ENCODE assay signal across 1 cellular context in genomic region chrX:123961268-123962005, GRCh38.
TF ChIP-seq lines count a peak whose summit lies in the region.

TSS of gene STAG2 (plus strand) at chrX:123961706. CDS start at chrX:124022628, 60,922 bp downstream.

TF ChIP-seq in K562, 482 proteins besides CTCF, POLR2A, EP300 and RAD21 (continued from another document and continues in another):
- TF ChIP-seq, protein P1, sequence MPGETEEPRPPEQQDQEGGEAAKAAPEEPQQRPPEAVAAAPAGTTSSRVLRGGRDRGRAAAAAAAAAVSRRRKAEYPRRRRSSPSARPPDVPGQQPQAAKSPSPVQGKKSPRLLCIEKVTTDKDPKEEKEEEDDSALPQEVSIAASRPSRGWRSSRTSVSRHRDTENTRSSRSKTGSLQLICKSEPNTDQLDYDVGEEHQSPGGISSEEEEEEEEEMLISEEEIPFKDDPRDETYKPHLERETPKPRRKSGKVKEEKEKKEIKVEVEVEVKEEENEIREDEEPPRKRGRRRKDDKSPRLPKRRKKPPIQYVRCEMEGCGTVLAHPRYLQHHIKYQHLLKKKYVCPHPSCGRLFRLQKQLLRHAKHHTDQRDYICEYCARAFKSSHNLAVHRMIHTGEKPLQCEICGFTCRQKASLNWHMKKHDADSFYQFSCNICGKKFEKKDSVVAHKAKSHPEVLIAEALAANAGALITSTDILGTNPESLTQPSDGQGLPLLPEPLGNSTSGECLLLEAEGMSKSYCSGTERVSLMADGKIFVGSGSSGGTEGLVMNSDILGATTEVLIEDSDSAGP (CRISPR knock-in tag; IDR thresholded peaks at IDR 0.05) = no peak
- TF ChIP-seq RERE (CRISPR knock-in tag; IDR thresholded peaks at IDR 0.05; ENCODE audit: borderline replicate concordance) (no peak), E2F8 (IDR thresholded peaks at IDR 0.05; ENCODE audit: low read depth, partially characterized antibody) (peak; percentile 82), E2F3 (CRISPR knock-in tag; IDR thresholded peaks at IDR 0.05) (peak; percentile 54; the same call in 1 of the 2 replicates), RREB1 (CRISPR knock-in tag; IDR thresholded peaks at IDR 0.05) (no peak), GTF2E2 (tag; IDR thresholded peaks at IDR 0.05) (0 out of 2 replicates have a peak, but pooled peaks have one; percentile 13), NCOR1 (IDR thresholded peaks at IDR 0.05) (0 out of 2 replicates have a peak, but pooled peaks have one; percentile 26), MYNN (IDR thresholded peaks at IDR 0.05) (no peak), MYNN (CRISPR knock-in tag; IDR thresholded peaks at IDR 0.05) (no peak), BRD4 (IDR thresholded peaks at IDR 0.05) (peak; percentile 97), BRF1 (IDR thresholded peaks at IDR 0.05; ENCODE audit: borderline replicate concordance, extremely low read depth, insufficient read length) (no peak), GATAD2B (IDR thresholded peaks at IDR 0.05; ENCODE audit: borderline replicate concordance) (no peak), GTF2B (IDR thresholded peaks at IDR 0.05; ENCODE audit: extremely low read depth, insufficient read length) (peak; percentile 30), HDAC8 (tag; IDR thresholded peaks at IDR 0.05) (no peak), MYC (IDR thresholded peaks at IDR 0.05; ENCODE audit: low read depth, low read length) (peak; percentile 82; the same call in 1 of the 2 replicates), MYC (CRISPR knock-in tag; IDR thresholded peaks at IDR 0.05; ENCODE audit: borderline replicate concordance, low read depth) (no peak), HMGN3 (IDR thresholded peaks at IDR 0.05; ENCODE audit: borderline replicate concordance, extremely low read depth, insufficient read length, low read depth, low read length) (peak; percentile 29), ZNF197 (CRISPR knock-in tag; IDR thresholded peaks at IDR 0.05; ENCODE audit: low read depth) (0 out of 2 replicates have a peak, but pooled peaks have one; percentile 28), PHB (CRISPR knock-in tag; IDR thresholded peaks at IDR 0.05) (no peak), ETV6 (IDR thresholded peaks at IDR 0.05; ENCODE audit: borderline replicate concordance in 1 of 2, low read depth in 2 of 2, low read length in 1 of 2) (no peak), ETV6 (CRISPR knock-in tag; IDR thresholded peaks at IDR 0.05; ENCODE audit: borderline replicate concordance) (no peak), VEZF1 (CRISPR knock-in tag; IDR thresholded peaks at IDR 0.05) (peak; percentile 98), TOE1 (IDR thresholded peaks at IDR 0.05; ENCODE audit: borderline replicate concordance) (peak; percentile 44; the same call in 1 of the 2 replicates), TOE1 (CRISPR knock-in tag; IDR thresholded peaks at IDR 0.05; ENCODE audit: borderline replicate concordance, low read depth) (no peak), SRSF3 (IDR thresholded peaks at IDR 0.05; ENCODE audit: insufficient read depth, low read length) (no peak)
- TF ChIP-seq, protein P2, sequence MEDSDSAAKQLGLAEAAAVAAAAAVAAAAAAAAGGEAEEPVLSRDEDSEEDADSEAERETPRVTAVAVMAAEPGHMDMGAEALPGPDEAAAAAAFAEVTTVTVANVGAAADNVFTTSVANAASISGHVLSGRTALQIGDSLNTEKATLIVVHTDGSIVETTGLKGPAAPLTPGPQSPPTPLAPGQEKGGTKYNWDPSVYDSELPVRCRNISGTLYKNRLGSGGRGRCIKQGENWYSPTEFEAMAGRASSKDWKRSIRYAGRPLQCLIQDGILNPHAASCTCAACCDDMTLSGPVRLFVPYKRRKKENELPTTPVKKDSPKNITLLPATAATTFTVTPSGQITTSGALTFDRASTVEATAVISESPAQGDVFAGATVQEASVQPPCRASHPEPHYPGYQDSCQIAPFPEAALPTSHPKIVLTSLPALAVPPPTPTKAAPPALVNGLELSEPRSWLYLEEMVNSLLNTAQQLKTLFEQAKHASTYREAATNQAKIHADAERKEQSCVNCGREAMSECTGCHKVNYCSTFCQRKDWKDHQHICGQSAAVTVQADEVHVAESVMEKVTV (CRISPR knock-in tag; IDR thresholded peaks at IDR 0.05) = 0 out of 2 replicates have a peak, but pooled peaks have one; percentile 14
- TF ChIP-seq, protein P3, sequence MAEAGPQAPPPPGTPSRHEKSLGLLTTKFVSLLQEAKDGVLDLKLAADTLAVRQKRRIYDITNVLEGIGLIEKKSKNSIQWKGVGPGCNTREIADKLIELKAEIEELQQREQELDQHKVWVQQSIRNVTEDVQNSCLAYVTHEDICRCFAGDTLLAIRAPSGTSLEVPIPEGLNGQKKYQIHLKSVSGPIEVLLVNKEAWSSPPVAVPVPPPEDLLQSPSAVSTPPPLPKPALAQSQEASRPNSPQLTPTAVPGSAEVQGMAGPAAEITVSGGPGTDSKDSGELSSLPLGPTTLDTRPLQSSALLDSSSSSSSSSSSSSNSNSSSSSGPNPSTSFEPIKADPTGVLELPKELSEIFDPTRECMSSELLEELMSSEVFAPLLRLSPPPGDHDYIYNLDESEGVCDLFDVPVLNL (CRISPR knock-in tag; IDR thresholded peaks at IDR 0.05; ENCODE audit: low read depth) = no peak
- TF ChIP-seq, protein P4, sequence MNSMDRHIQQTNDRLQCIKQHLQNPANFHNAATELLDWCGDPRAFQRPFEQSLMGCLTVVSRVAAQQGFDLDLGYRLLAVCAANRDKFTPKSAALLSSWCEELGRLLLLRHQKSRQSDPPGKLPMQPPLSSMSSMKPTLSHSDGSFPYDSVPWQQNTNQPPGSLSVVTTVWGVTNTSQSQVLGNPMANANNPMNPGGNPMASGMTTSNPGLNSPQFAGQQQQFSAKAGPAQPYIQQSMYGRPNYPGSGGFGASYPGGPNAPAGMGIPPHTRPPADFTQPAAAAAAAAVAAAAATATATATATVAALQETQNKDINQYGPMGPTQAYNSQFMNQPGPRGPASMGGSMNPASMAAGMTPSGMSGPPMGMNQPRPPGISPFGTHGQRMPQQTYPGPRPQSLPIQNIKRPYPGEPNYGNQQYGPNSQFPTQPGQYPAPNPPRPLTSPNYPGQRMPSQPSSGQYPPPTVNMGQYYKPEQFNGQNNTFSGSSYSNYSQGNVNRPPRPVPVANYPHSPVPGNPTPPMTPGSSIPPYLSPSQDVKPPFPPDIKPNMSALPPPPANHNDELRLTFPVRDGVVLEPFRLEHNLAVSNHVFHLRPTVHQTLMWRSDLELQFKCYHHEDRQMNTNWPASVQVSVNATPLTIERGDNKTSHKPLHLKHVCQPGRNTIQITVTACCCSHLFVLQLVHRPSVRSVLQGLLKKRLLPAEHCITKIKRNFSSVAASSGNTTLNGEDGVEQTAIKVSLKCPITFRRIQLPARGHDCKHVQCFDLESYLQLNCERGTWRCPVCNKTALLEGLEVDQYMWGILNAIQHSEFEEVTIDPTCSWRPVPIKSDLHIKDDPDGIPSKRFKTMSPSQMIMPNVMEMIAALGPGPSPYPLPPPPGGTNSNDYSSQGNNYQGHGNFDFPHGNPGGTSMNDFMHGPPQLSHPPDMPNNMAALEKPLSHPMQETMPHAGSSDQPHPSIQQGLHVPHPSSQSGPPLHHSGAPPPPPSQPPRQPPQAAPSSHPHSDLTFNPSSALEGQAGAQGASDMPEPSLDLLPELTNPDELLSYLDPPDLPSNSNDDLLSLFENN (IDR thresholded peaks at IDR 0.05; ENCODE audit: low read depth in 2 of 2, low read length in 2 of 2) = no peak
